Comparison of ENCODE assay signal across 15 cellular contexts in genomic region chr9:98190757-98191105, GRCh38. TPM values are rescaled to one million over a fixed set of nuclear protein-coding genes. Genes with fewer than 3 reads are reported as not detected.
DNase-seq lines count a peak whose midpoint lies in the region; ATAC-seq lines count a peak whose summit lies in the region.
"Had no signal": no experiment of that assay in that cellular context is flagged by ENCODE, and none has a peak within 500 bp of the region (broad histone marks: within the 10 kb centered on the region; RNA-seq: fewer than 3 reads in every experiment).

No MANE protein-coding gene starts in this region.

- peaks cover 23% of the 10 kb centered on the region for H3K4me1 Mint-ChIP-seq in activated T-cell treated with anti-CD3 and anti-CD28 coated beads, Interleukin-2, amount 50 U/mL, for 72 hours (ENCODE audit: low read depth)
- H3K4me1 Mint-ChIP-seq in activated CD8-positive, alpha-beta T cell treated with anti-CD3 and anti-CD28 coated beads, Interleukin-2, amount 10 ng/mL, durations not matched to agents 7 days and 5 days (ENCODE audit: low read depth): peaks cover 32% of the 10 kb centered on the region
- H3K4me1 Mint-ChIP-seq in stimulated activated memory B cell treated with anti-CD40 and anti-IgM and Interleukin-4, amounts not matched to agents 10 μg/mL and 1 μg/mL and 100 μg/mL, for 72 hours: peaks cover 12% of the 10 kb centered on the region

- H3K36me3 Mint-ChIP-seq in activated T-cell treated with anti-CD3 and anti-CD28 coated beads, Interleukin-2, amount 50 U/mL, for 72 hours (ENCODE audit: insufficient read depth in 2 of 2): no peaks in the 10 kb centered on the region
- no peaks in the 10 kb centered on the region for H3K36me3 Mint-ChIP-seq in activated CD8-positive, alpha-beta T cell treated with anti-CD3 and anti-CD28 coated beads, Interleukin-2, amount 10 ng/mL, durations not matched to agents 7 days and 5 days (ENCODE audit: low read depth)
- H3K36me3 Mint-ChIP-seq in stimulated activated memory B cell treated with anti-CD40 and anti-IgM and Interleukin-4, amounts not matched to agents 10 μg/mL and 1 μg/mL and 100 μg/mL, for 72 hours: no peaks in the 10 kb centered on the region

- no peaks in the 10 kb centered on the region for H3K9me3 Mint-ChIP-seq in activated T-cell treated with anti-CD3 and anti-CD28 coated beads, Interleukin-2, amount 50 U/mL, for 72 hours
- no peaks in the 10 kb centered on the region for H3K9me3 Mint-ChIP-seq in activated CD8-positive, alpha-beta T cell treated with anti-CD3 and anti-CD28 coated beads, Interleukin-2, amount 10 ng/mL, durations not matched to agents 7 days and 5 days (ENCODE audit: insufficient read depth)
- no peaks in the 10 kb centered on the region for H3K9me3 Mint-ChIP-seq in stimulated activated memory B cell treated with anti-CD40 and anti-IgM and Interleukin-4, amounts not matched to agents 10 μg/mL and 1 μg/mL and 100 μg/mL, for 72 hours
- H3K9me3 Mint-ChIP-seq: activated B cell treated with CpG ODN at 0.5 μM for 24 hours had no signal

- ATAC-seq in activated T-cell treated with anti-CD3 and anti-CD28 coated beads, Interleukin-2, amount 50 U/mL, for 72 hours (replicated peaks in 1 of 2): no peak
- no peak for ATAC-seq in activated CD8-positive, alpha-beta T cell treated with anti-CD3 and anti-CD28 coated beads, Interleukin-2, amount 10 ng/mL, durations not matched to agents 7 days and 5 days
- ATAC-seq in stimulated activated memory B cell treated with anti-CD40 and anti-IgM and Interleukin-4, amounts not matched to agents 10 μg/mL and 1 μg/mL and 100 μg/mL, for 72 hours: no peak
- no peak for ATAC-seq in GM19452 (IDR thresholded peaks at IDR 0.05; ENCODE audit: unreplicated experiment)
- ATAC-seq: left lung had no signal

- H3K27ac Mint-ChIP-seq in activated T-cell treated with anti-CD3 and anti-CD28 coated beads, Interleukin-2, amount 50 U/mL, for 72 hours: no peak overlapping the region
- no peak overlapping the region for H3K27ac Mint-ChIP-seq in activated CD8-positive, alpha-beta T cell treated with anti-CD3 and anti-CD28 coated beads, Interleukin-2, amount 10 ng/mL, durations not matched to agents 7 days and 5 days
- peak overlapping the region; percentile 20 for H3K27ac Mint-ChIP-seq in stimulated activated memory B cell treated with anti-CD40 and anti-IgM and Interleukin-4, amounts not matched to agents 10 μg/mL and 1 μg/mL and 100 μg/mL, for 72 hours

- POLR2A ChIA-PET in activated CD8-positive, alpha-beta T cell treated with anti-CD3 and anti-CD28 coated beads, Interleukin-2, amount 10 ng/mL, durations not matched to agents 7 days and 5 days (lab: Charles Lee): interaction anchor here (0.7 to 1.2 kb wide), 2 partner anchors 70 to 72 kb away, joined by 3 to 4 read pairs; partner anchors contain the start of gene TRIM14

- no peaks in the 10 kb centered on the region for H3K27me3 Mint-ChIP-seq in activated T-cell treated with anti-CD3 and anti-CD28 coated beads, Interleukin-2, amount 50 U/mL, for 72 hours (ENCODE audit: low read depth)
- H3K27me3 Mint-ChIP-seq in activated CD8-positive, alpha-beta T cell treated with anti-CD3 and anti-CD28 coated beads, Interleukin-2, amount 10 ng/mL, durations not matched to agents 7 days and 5 days (ENCODE audit: low read depth): no peaks in the 10 kb centered on the region
- no peaks in the 10 kb centered on the region for H3K27me3 Mint-ChIP-seq in stimulated activated memory B cell treated with anti-CD40 and anti-IgM and Interleukin-4, amounts not matched to agents 10 μg/mL and 1 μg/mL and 100 μg/mL, for 72 hours
- H3K27me3 Mint-ChIP-seq: activated B cell treated with CpG ODN at 0.5 μM for 24 hours had no signal

- CTCF ChIA-PET in activated CD8-positive, alpha-beta T cell treated with anti-CD3 and anti-CD28 coated beads, Interleukin-2, amount 10 ng/mL, durations not matched to agents 7 days and 5 days (lab: Charles Lee): interaction anchor here (0.7 to 5.7 kb wide), 3 partner anchors 13 to 72 kb away, joined by 4 to 40 read pairs (median 10); partner anchors contain the start of gene TRIM14

- peak overlapping the region; percentile 84 to 88 for H3K4me3 Mint-ChIP-seq in activated T-cell treated with anti-CD3 and anti-CD28 coated beads, Interleukin-2, amount 50 U/mL, for 72 hours
- H3K4me3 Mint-ChIP-seq in activated CD8-positive, alpha-beta T cell treated with anti-CD3 and anti-CD28 coated beads, Interleukin-2, amount 10 ng/mL, durations not matched to agents 7 days and 5 days: peak overlapping the region; percentile 72
- H3K4me3 Mint-ChIP-seq in stimulated activated memory B cell treated with anti-CD40 and anti-IgM and Interleukin-4, amounts not matched to agents 10 μg/mL and 1 μg/mL and 100 μg/mL, for 72 hours: peak overlapping the region; percentile 29

- no peak for DNase-seq in activated T-cell treated with anti-CD3 and anti-CD28 coated beads, Interleukin-2, amount 50 U/mL, for 72 hours
- DNase-seq in activated T-cell treated with anti-CD3 and anti-CD28 coated beads for 4 hours (no peak), islet precursor cell (peak; percentile 89)
- DNase-seq in activated CD8-positive, alpha-beta T cell treated with anti-CD3 and anti-CD28 coated beads, Interleukin-2, amount 10 ng/mL, durations not matched to agents 7 days and 5 days: no peak
- DNase-seq in activated CD4-positive, CD25-positive, alpha-beta regulatory T cell treated with anti-CD3 and anti-CD28 coated beads, Interleukin-2, amount 50 U/mL, for 72 hours: no peak
- DNase-seq in NK-92 treated with Interleukin-12 subunit alpha and Interleukin-12 subunit beta, amount 100 ng/mL, for 24 hours (lab: John Stamatoyannopoulos, UW): no peak
- DNase-seq: activated B cell treated with CpG ODN at 0.5 μM for 24 hours, anterior cingulate cortex, cortex of kidney, DMS153, left lung, NCI-H1105, NCI-H226 had no signal

RNA-seq across cellular contexts. Expression of gene CORO2A, which starts 1.7 kb away (rescaled TPM):
- total RNA-seq in activated T-cell treated with anti-CD3 and anti-CD28 coated beads, Interleukin-2, amount 50 U/mL, for 72 hours: 10 to 100 TPM; 11.0 to 13.1 TPM
- total RNA-seq in activated CD8-positive, alpha-beta T cell treated with anti-CD3 and anti-CD28 coated beads, Interleukin-2, amount 10 ng/mL, durations not matched to agents 7 days and 5 days: 1 to 10 TPM; 9.2 TPM

Comparison
In these comparisons a context has a peak if more than half of its experiments do, and no peak if none do; other contexts are left out.
1. H3K4me3 Mint-ChIP-seq: peak in every context shown above with its lines; median percentile 86 in activated T-cell treated with anti-CD3 and anti-CD28 coated beads, Interleukin-2, amount 50 U/mL, for 72 hours; 72 in activated CD8-positive, alpha-beta T cell treated with anti-CD3 and anti-CD28 coated beads, Interleukin-2, amount 10 ng/mL, durations not matched to agents 7 days and 5 days; 29 in stimulated activated memory B cell treated with anti-CD40 and anti-IgM and Interleukin-4, amounts not matched to agents 10 μg/mL and 1 μg/mL and 100 μg/mL, for 72 hours.